ENCODE assay signal across 8 cellular contexts in genomic region chr20:53865905-53866786, GRCh38.
DNase-seq lines count a peak whose midpoint lies in the region; ATAC-seq and TF ChIP-seq lines count a peak whose summit lies in the region.

No MANE protein-coding gene starts in this region.

- in situ Hi-C loops in transverse colon (cut with MboI; ENCODE audit: low pct_ligation_motif_present in 1 of 4, low pct_unique_long_range_greater_than_20kb in 1 of 4, low sequenced_read_pairs in 3 of 4), result no loop called here

- H4K20me1 ChIP-seq in OCI-LY7 (ENCODE audit: insufficient read depth, low read length), result no peaks in the 10 kb centered on the region

- H3K4me3 Mint-ChIP-seq in activated naive CD4-positive, alpha-beta T cell treated with anti-CD3 and anti-CD28 coated beads, Interleukin-2, amount 10 ng/mL, durations not matched to agents 7 days and 5 days, result peak overlapping the region; percentile 13

- no peaks in the 10 kb centered on the region for H3K36me3 ChIP-seq in OCI-LY7 (ENCODE audit: insufficient read depth, low read length)
- no peaks in the 10 kb centered on the region for H3K36me3 ChIP-seq in lung (ENCODE audit: control insufficient read depth in 2 of 2, insufficient read depth in 2 of 2, low read length in 2 of 2)
- no peaks in the 10 kb centered on the region for H3K36me3 ChIP-seq in transverse colon

- no peaks in the 10 kb centered on the region for H3K27me3 Mint-ChIP-seq in activated naive CD4-positive, alpha-beta T cell treated with anti-CD3 and anti-CD28 coated beads, Interleukin-2, amount 10 ng/mL, durations not matched to agents 7 days and 5 days

- peak overlapping the region; percentile 62 for H3K4me3 ChIP-seq in OCI-LY7 (ENCODE audit: low read depth, low read length, poor library complexity, severe bottlenecking)
- peak overlapping the region; percentile 16 for H3K4me3 ChIP-seq in choroid plexus epithelial cell (ENCODE audit: low read depth, low read length)
- H3K4me3 ChIP-seq in lung, result no peak overlapping the region
- peak overlapping the region in 1 of 4 donors; percentile 9 for H3K4me3 ChIP-seq in transverse colon

- CTCF ChIA-PET in activated naive CD4-positive, alpha-beta T cell treated with anti-CD3 and anti-CD28 coated beads, Interleukin-2, amount 10 ng/mL, durations not matched to agents 7 days and 5 days (lab: Charles Lee), result interaction anchor here (0.7 to 3.9 kb wide), 10 partner anchors 10 to 254 kb away, joined by 3 to 11 read pairs (median 4); no protein-coding TSS in a partner anchor
- CTCF ChIA-PET in OCI-LY7 (lab: Charles Lee; ENCODE audit: unreplicated experiment), result interaction anchor here (1.0 to 1.7 kb wide), 4 partner anchors 10 to 76 kb away, joined by 3 to 4 read pairs (median 4); no protein-coding TSS in a partner anchor

- peak overlapping the region; percentile 86 for H2AFZ ChIP-seq in OCI-LY7 (ENCODE audit: low read length)

- TF ChIP-seq EP300 in transverse colon (IDR thresholded peaks at IDR 0.05; ENCODE audit: low read depth), result no peak

- H3K9me3 Mint-ChIP-seq in activated naive CD4-positive, alpha-beta T cell treated with anti-CD3 and anti-CD28 coated beads, Interleukin-2, amount 10 ng/mL, durations not matched to agents 7 days and 5 days, result no peaks in the 10 kb centered on the region

- no peak for TF ChIP-seq POLR2A in transverse colon (IDR thresholded peaks at IDR 0.05)

- H3K4me1 ChIP-seq in OCI-LY7 (ENCODE audit: insufficient read depth, low read length, poor library complexity, severe bottlenecking) (peaks cover 68% of the 10 kb centered on the region), lung (ENCODE audit: control insufficient read depth in 2 of 2, insufficient read depth in 2 of 2, low read length in 2 of 2) (peaks cover 5 to 8% of the 10 kb centered on the region in 2 donors), transverse colon (peaks cover 25 to 69% (median 50%) of the 10 kb centered on the region in 4 donors)

- H3K9me2 ChIP-seq in OCI-LY7 (ENCODE audit: insufficient read depth, low read length), result no peaks in the 10 kb centered on the region

- peaks cover 65% of the 10 kb centered on the region for H3K4me1 Mint-ChIP-seq in activated naive CD4-positive, alpha-beta T cell treated with anti-CD3 and anti-CD28 coated beads, Interleukin-2, amount 10 ng/mL, durations not matched to agents 7 days and 5 days

- intact Hi-C loops in OCI-LY7 (cut with micrococcal nuclease; ENCODE audit: unreplicated experiment), result loop anchor here (2.0 kb wide), 1 partner anchor 19 kb away; no protein-coding TSS in a partner anchor
- intact Hi-C loops in transverse colon (cut with DNase I; ENCODE audit: low total_unique reads), result no loop called here

- TF ChIP-seq CTCF in OCI-LY7 (conservative IDR thresholded peaks at IDR 0.05; ENCODE audit: low read length) (no peak), choroid plexus epithelial cell (conservative IDR thresholded peaks at IDR 0.05; ENCODE audit: low read depth, low read length) (no peak), lung (IDR thresholded peaks at IDR 0.05; ENCODE audit: control extremely low read depth, extremely low read depth) (no peak), transverse colon (IDR thresholded peaks at IDR 0.05) (no peak)

- H3K27me3 ChIP-seq in lung (ENCODE audit: control insufficient read depth, insufficient read depth) (no peaks in the 10 kb centered on the region), transverse colon (no peaks in the 10 kb centered on the region)

- peak overlapping the region; percentile 95 for H3K27ac Mint-ChIP-seq in activated naive CD4-positive, alpha-beta T cell treated with anti-CD3 and anti-CD28 coated beads, Interleukin-2, amount 10 ng/mL, durations not matched to agents 7 days and 5 days

- WGBS in lung, 2 donors, result 18 to 31% methylated on average over 7 of the region's 7 CpGs
- 10 to 24% methylated on average over 4 to 7 of the region's 7 CpGs for WGBS in transverse colon (ENCODE audit: low coverage in 1 of 2), 2 donors

- BruUV-seq in OCI-LY7 (replicated peaks; lab: Mats Ljungman, UMichigan), result TSS peak; percentile 94

- ATAC-seq in lung (ENCODE audit: insufficient read depth, low FRiP score), result peak; percentile 42

- DNase-seq in activated naive CD4-positive, alpha-beta T cell treated with anti-CD3 and anti-CD28 coated beads, Interleukin-2, amount 10 ng/mL, durations not matched to agents 7 days and 5 days, result no peak
- DNase-seq in activated naive CD4-positive, alpha-beta T cell treated with anti-CD3 and anti-CD28 coated beads, Interleukin-2, amount 50 U/mL, for 16 hours, result no peak
- peak; percentile 71 for DNase-seq in OCI-LY7 (ENCODE audit: low spot score)
- peak; percentile 72 for DNase-seq in choroid plexus epithelial cell (ENCODE audit: low read depth)
- no peak for DNase-seq in lung (ENCODE audit: low spot score)
- peak; percentile 53 for DNase-seq in transverse colon
- no peak for DNase-seq in 8988T
- no peak for DNase-seq in effector CD8-positive, alpha-beta T cell (lab: John Stamatoyannopoulos, UW)

- no peaks in the 10 kb centered on the region for H3K36me3 Mint-ChIP-seq in activated naive CD4-positive, alpha-beta T cell treated with anti-CD3 and anti-CD28 coated beads, Interleukin-2, amount 10 ng/mL, durations not matched to agents 7 days and 5 days

- H3K9me3 ChIP-seq in OCI-LY7 (ENCODE audit: low read length) (no peaks in the 10 kb centered on the region), lung (ENCODE audit: control insufficient read depth in 2 of 2, insufficient read depth in 1 of 2, low read length in 1 of 2) (no peaks in the 10 kb centered on the region), transverse colon (no peaks in the 10 kb centered on the region)

- peaks cover 4% of the 10 kb centered on the region; the same call in 1 of the 2 replicates for H3K79me2 ChIP-seq in OCI-LY7 (ENCODE audit: insufficient read depth, low read depth, low read length)

- peak overlapping the region; percentile 97 for H3K27ac ChIP-seq in OCI-LY7 (ENCODE audit: low read depth, low read length, poor library complexity, severe bottlenecking)
- H3K27ac ChIP-seq in lung (ENCODE audit: low read depth in 1 of 2, low read length in 1 of 2), result peak overlapping the region; percentile 30 to 84
- peak overlapping the region; percentile 86 to 91 (median 88) for H3K27ac ChIP-seq in transverse colon

- POLR2A ChIA-PET in OCI-LY7 (lab: Charles Lee), result interaction anchor here (0.6 to 6.6 kb wide), 35 partner anchors 9 to 287 kb away, joined by 3 to 139 read pairs (median 4); no protein-coding TSS in a partner anchor

- peak overlapping the region; percentile 95 for H3K4me2 ChIP-seq in OCI-LY7 (ENCODE audit: low read length)

Comparison
In these comparisons a context has a peak if more than half of its experiments do, and no peak if none do; other contexts are left out.
1. DNase-seq: peak in OCI-LY7 (single experiment), choroid plexus epithelial cell (single experiment) and transverse colon (single experiment); none in activated naive CD4-positive, alpha-beta T cell treated with anti-CD3 and anti-CD28 coated beads, Interleukin-2, amount 10 ng/mL, durations not matched to agents 7 days and 5 days (single experiment), activated naive CD4-positive, alpha-beta T cell treated with anti-CD3 and anti-CD28 coated beads, Interleukin-2, amount 50 U/mL, for 16 hours (single experiment), lung (single experiment), 8988T (single experiment) and effector CD8-positive, alpha-beta T cell (single experiment).
2. Peak in every context shown above with its lines, with median percentiles within 50 percentile points of each other: H3K27ac ChIP-seq.